1 cellular context compared by ENCODE assay signal in the genomic region with DNA sequence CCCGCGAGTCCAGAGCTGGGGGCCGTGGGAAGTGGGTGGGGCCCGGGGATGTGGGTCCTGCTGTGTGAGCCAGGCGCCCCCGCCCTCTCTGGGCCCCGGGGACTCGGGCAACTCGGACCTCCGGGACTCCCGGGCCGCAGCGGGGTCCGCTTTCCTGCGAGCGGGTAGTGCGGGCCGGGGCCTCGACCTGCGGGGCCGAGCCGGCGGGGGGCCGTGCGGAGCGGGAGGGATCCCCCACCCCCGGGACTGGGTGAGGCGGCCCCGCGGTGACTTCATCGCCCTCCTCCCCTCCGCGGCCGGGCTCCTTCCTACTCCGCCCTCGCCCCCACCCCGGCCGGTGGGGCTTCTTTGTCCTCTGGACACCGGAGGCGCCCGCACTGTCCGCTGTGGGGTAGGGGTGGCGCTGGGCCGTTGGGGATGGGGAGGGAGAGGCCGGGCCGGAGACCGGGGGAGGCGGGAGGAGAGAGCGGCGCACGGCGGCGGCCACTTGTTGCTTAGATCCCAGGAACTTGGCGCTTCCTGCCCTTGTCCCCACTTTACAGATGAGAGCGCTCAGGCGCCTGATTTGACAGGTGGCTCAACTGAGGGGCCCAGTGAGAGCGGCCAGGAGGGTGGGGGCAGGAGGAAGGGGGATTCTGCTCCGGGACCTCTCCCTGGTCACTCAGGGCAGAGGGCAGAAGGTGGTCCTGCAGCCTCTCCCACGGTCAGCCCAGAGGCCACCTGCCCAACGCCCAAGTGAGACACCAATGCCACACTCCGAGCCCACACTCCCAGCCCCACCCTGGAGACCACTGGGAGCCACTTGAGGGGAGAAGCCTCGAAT.
A peak's percentile ranks its signal among the peaks of the same experiment; 100 is the strongest.
TF ChIP-seq lines count a peak whose summit lies in the region.

No MANE protein-coding gene starts in this region.

TF ChIP-seq in HepG2, 621 proteins besides CTCF, POLR2A, EP300 and RAD21 (continued from another document and continues in another):
- TF ChIP-seq ZNF326 (CRISPR knock-in tag; IDR thresholded peaks at IDR 0.05; ENCODE audit: borderline replicate concordance) = no peak
- TF ChIP-seq, protein P1, sequence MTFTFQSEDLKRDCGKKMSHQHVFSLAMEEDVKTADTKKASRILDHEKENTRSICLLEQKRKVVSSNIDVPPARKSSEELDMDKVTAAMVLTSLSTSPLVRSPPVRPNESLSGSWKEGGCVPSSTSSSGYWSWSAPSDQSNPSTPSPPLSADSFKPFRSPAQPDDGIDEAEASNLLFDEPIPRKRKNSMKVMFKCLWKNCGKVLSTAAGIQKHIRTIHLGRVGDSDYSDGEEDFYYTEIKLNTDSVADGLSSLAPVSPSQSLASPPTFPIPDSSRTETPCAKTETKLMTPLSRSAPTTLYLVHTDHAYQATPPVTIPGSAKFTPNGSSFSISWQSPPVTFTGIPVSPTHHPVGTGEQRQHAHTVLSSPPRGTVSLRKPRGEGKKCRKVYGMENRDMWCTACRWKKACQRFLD (CRISPR knock-in tag; IDR thresholded peaks at IDR 0.05; ENCODE audit: borderline replicate concordance) = no peak
- no peak for TF ChIP-seq ZNF83 (CRISPR knock-in tag; IDR thresholded peaks at IDR 0.05; ENCODE audit: borderline replicate concordance)
- no peak for TF ChIP-seq MEF2D (CRISPR knock-in tag; IDR thresholded peaks at IDR 0.05)
- TF ChIP-seq HOXA3 (CRISPR knock-in tag; IDR thresholded peaks at IDR 0.05) = no peak
- TF ChIP-seq ZNF17 (CRISPR knock-in tag; IDR thresholded peaks at IDR 0.05) = no peak
- TF ChIP-seq ZNF256 (CRISPR knock-in tag; conservative IDR thresholded peaks at IDR 0.05) = no peak
- TF ChIP-seq, protein P2, sequence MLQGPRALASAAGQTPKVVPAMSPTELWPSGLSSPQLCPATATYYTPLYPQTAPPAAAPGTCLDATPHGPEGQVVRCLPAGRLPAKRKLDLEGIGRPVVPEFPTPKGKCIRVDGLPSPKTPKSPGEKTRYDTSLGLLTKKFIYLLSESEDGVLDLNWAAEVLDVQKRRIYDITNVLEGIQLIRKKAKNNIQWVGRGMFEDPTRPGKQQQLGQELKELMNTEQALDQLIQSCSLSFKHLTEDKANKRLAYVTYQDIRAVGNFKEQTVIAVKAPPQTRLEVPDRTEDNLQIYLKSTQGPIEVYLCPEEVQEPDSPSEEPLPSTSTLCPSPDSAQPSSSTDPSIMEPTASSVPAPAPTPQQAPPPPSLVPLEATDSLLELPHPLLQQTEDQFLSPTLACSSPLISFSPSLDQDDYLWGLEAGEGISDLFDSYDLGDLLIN (CRISPR knock-in tag; IDR thresholded peaks at IDR 0.05; ENCODE audit: borderline replicate concordance) = no peak
- no peak for TF ChIP-seq ZNF550 (CRISPR knock-in tag; IDR thresholded peaks at IDR 0.05; ENCODE audit: borderline replicate concordance)
- TF ChIP-seq, protein P3, sequence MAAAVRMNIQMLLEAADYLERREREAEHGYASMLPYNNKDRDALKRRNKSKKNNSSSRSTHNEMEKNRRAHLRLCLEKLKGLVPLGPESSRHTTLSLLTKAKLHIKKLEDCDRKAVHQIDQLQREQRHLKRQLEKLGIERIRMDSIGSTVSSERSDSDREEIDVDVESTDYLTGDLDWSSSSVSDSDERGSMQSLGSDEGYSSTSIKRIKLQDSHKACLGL (CRISPR knock-in tag; IDR thresholded peaks at IDR 0.05) = no peak
- no peak for TF ChIP-seq ATF7-NPFF (CRISPR knock-in tag; IDR thresholded peaks at IDR 0.05; ENCODE audit: low read depth)
- TF ChIP-seq ZNF160 (CRISPR knock-in tag; IDR thresholded peaks at IDR 0.05) = no peak
- TF ChIP-seq HDAC6 (IDR thresholded peaks at IDR 0.05; ENCODE audit: low read depth, low read length) = no peak
- TF ChIP-seq SOX6 (IDR thresholded peaks at IDR 0.05) = no peak
- TF ChIP-seq SOX6 (CRISPR knock-in tag; IDR thresholded peaks at IDR 0.05) = no peak
- TF ChIP-seq SUZ12 (IDR thresholded peaks at IDR 0.05; ENCODE audit: low read depth, low read length) = no peak
- no peak for TF ChIP-seq HNRNPK (IDR thresholded peaks at IDR 0.05; ENCODE audit: low read depth, low read length, poor library complexity, severe bottlenecking)
- TF ChIP-seq, protein P4, sequence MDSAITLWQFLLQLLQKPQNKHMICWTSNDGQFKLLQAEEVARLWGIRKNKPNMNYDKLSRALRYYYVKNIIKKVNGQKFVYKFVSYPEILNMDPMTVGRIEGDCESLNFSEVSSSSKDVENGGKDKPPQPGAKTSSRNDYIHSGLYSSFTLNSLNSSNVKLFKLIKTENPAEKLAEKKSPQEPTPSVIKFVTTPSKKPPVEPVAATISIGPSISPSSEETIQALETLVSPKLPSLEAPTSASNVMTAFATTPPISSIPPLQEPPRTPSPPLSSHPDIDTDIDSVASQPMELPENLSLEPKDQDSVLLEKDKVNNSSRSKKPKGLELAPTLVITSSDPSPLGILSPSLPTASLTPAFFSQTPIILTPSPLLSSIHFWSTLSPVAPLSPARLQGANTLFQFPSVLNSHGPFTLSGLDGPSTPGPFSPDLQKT (CRISPR knock-in tag; IDR thresholded peaks at IDR 0.05; ENCODE audit: borderline replicate concordance) = no peak
- TF ChIP-seq ZNF329 (CRISPR knock-in tag; IDR thresholded peaks at IDR 0.05; ENCODE audit: low read depth) = no peak
- 0 out of 2 replicates have a peak, but pooled peaks have one; percentile 12 for TF ChIP-seq ZFP36L1 (CRISPR knock-in tag; IDR thresholded peaks at IDR 0.05)
- no peak for TF ChIP-seq ZNF510 (CRISPR knock-in tag; IDR thresholded peaks at IDR 0.05; ENCODE audit: low read depth)
- TF ChIP-seq SAP130 (CRISPR knock-in tag; IDR thresholded peaks at IDR 0.05; ENCODE audit: low read depth) = peak; percentile 39
- TF ChIP-seq BORCS8-MEF2B (CRISPR knock-in tag; IDR thresholded peaks at IDR 0.05) = no peak
- TF ChIP-seq, protein P5, sequence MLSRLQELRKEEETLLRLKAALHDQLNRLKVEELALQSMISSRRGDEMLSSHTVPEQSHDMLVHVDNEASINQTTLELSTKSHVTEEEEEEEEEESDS (CRISPR knock-in tag; IDR thresholded peaks at IDR 0.05; ENCODE audit: borderline replicate concordance) = no peak
- no peak for TF ChIP-seq NFIC (IDR thresholded peaks at IDR 0.05; ENCODE audit: low read length)
- 0 out of 2 replicates have a peak, but pooled peaks have one; percentile 27 for TF ChIP-seq SMAD9 (CRISPR knock-in tag; IDR thresholded peaks at IDR 0.05)
- no peak for TF ChIP-seq ZNF20 (CRISPR knock-in tag; IDR thresholded peaks at IDR 0.05)
- no peak for TF ChIP-seq ZKSCAN1 (IDR thresholded peaks at IDR 0.05; ENCODE audit: low read length)
- TF ChIP-seq, protein P6, sequence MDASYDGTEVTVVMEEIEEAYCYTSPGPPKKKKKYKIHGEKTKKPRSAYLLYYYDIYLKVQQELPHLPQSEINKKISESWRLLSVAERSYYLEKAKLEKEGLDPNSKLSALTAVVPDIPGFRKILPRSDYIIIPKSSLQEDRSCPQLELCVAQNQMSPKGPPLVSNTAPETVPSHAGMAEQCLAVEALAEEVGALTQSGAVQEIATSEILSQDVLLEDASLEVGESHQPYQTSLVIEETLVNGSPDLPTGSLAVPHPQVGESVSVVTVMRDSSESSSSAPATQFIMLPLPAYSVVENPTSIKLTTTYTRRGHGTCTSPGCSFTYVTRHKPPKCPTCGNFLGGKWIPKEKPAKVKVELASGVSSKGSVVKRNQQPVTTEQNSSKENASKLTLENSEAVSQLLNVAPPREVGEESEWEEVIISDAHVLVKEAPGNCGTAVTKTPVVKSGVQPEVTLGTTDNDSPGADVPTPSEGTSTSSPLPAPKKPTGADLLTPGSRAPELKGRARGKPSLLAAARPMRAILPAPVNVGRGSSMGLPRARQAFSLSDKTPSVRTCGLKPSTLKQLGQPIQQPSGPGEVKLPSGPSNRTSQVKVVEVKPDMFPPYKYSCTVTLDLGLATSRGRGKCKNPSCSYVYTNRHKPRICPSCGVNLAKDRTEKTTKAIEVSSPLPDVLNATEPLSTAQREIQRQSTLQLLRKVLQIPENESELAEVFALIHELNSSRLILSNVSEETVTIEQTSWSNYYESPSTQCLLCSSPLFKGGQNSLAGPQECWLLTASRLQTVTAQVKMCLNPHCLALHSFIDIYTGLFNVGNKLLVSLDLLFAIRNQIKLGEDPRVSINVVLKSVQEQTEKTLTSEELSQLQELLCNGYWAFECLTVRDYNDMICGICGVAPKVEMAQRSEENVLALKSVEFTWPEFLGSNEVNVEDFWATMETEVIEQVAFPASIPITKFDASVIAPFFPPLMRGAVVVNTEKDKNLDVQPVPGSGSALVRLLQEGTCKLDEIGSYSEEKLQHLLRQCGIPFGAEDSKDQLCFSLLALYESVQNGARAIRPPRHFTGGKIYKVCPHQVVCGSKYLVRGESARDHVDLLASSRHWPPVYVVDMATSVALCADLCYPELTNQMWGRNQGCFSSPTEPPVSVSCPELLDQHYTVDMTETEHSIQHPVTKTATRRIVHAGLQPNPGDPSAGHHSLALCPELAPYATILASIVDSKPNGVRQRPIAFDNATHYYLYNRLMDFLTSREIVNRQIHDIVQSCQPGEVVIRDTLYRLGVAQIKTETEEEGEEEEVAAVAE (CRISPR knock-in tag; IDR thresholded peaks at IDR 0.05; ENCODE audit: borderline replicate concordance) = no peak
- TF ChIP-seq NKX3-1 (CRISPR knock-in tag; IDR thresholded peaks at IDR 0.05) = no peak
- peak; percentile 4; the same call in 1 of the 2 replicates for TF ChIP-seq TAF1 (CRISPR knock-in tag; IDR thresholded peaks at IDR 0.05)
- TF ChIP-seq ZNF709 (CRISPR knock-in tag; IDR thresholded peaks at IDR 0.05) = no peak
- TF ChIP-seq ZBTB38 (CRISPR knock-in tag; IDR thresholded peaks at IDR 0.05) = no peak
- no peak for TF ChIP-seq NFRKB (IDR thresholded peaks at IDR 0.05)
- TF ChIP-seq ZNF616 (CRISPR knock-in tag; IDR thresholded peaks at IDR 0.05; ENCODE audit: low read depth) = no peak
- TF ChIP-seq, protein P7, sequence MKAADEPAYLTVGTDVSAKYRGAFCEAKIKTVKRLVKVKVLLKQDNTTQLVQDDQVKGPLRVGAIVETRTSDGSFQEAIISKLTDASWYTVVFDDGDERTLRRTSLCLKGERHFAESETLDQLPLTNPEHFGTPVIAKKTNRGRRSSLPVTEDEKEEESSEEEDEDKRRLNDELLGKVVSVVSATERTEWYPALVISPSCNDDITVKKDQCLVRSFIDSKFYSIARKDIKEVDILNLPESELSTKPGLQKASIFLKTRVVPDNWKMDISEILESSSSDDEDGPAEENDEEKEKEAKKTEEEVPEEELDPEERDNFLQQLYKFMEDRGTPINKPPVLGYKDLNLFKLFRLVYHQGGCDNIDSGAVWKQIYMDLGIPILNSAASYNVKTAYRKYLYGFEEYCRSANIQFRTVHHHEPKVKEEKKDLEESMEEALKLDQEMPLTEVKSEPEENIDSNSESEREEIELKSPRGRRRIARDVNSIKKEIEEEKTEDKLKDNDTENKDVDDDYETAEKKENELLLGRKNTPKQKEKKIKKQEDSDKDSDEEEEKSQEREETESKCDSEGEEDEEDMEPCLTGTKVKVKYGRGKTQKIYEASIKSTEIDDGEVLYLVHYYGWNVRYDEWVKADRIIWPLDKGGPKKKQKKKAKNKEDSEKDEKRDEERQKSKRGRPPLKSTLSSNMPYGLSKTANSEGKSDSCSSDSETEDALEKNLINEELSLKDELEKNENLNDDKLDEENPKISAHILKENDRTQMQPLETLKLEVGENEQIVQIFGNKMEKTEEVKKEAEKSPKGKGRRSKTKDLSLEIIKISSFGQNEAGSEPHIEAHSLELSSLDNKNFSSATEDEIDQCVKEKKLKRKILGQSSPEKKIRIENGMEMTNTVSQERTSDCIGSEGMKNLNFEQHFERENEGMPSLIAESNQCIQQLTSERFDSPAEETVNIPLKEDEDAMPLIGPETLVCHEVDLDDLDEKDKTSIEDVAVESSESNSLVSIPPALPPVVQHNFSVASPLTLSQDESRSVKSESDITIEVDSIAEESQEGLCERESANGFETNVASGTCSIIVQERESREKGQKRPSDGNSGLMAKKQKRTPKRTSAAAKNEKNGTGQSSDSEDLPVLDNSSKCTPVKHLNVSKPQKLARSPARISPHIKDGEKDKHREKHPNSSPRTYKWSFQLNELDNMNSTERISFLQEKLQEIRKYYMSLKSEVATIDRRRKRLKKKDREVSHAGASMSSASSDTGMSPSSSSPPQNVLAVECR (CRISPR knock-in tag; IDR thresholded peaks at IDR 0.05; ENCODE audit: borderline replicate concordance) = no peak; the same call in 1 of the 2 replicates
- no peak for TF ChIP-seq RCOR2 (CRISPR knock-in tag; IDR thresholded peaks at IDR 0.05)
- TF ChIP-seq ZEB1 (IDR thresholded peaks at IDR 0.05; ENCODE audit: insufficient replicate concordance, low read depth) = no peak
- TF ChIP-seq ZBTB8A (CRISPR knock-in tag; IDR thresholded peaks at IDR 0.05; ENCODE audit: borderline replicate concordance, low read depth) = no peak
- TF ChIP-seq ZMYM3 (CRISPR knock-in tag; IDR thresholded peaks at IDR 0.05) = peak; percentile 54; the same call in 1 of the 2 replicates
- TF ChIP-seq ZMAT3 (CRISPR knock-in tag; conservative IDR thresholded peaks at IDR 0.05) = no peak
- TF ChIP-seq IKZF1 (IDR thresholded peaks at IDR 0.05) = no peak
- peak; percentile 40; the same call in 1 of the 2 replicates for TF ChIP-seq MEIS1 (CRISPR knock-in tag; IDR thresholded peaks at IDR 0.05; ENCODE audit: borderline replicate concordance)
- no peak for TF ChIP-seq ZNF430 (CRISPR knock-in tag; IDR thresholded peaks at IDR 0.05)
- no peak for TF ChIP-seq EZH2 (conservative IDR thresholded peaks at IDR 0.05; ENCODE audit: low read depth, low read length)
- TF ChIP-seq GTF3A (CRISPR knock-in tag; conservative IDR thresholded peaks at IDR 0.05) = no peak
- TF ChIP-seq IRX3 (CRISPR knock-in tag; IDR thresholded peaks at IDR 0.05; ENCODE audit: borderline replicate concordance, low read depth) = no peak
- TF ChIP-seq MXI1 (IDR thresholded peaks at IDR 0.05; ENCODE audit: borderline replicate concordance, low read depth, low read length) = no peak
- no peak for TF ChIP-seq CREM (IDR thresholded peaks at IDR 0.05)
- no peak for TF ChIP-seq CREM (CRISPR knock-in tag; IDR thresholded peaks at IDR 0.05)
- TF ChIP-seq, protein P8, sequence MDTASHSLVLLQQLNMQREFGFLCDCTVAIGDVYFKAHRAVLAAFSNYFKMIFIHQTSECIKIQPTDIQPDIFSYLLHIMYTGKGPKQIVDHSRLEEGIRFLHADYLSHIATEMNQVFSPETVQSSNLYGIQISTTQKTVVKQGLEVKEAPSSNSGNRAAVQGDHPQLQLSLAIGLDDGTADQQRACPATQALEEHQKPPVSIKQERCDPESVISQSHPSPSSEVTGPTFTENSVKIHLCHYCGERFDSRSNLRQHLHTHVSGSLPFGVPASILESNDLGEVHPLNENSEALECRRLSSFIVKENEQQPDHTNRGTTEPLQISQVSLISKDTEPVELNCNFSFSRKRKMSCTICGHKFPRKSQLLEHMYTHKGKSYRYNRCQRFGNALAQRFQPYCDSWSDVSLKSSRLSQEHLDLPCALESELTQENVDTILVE (CRISPR knock-in tag; IDR thresholded peaks at IDR 0.05) = 0 out of 2 replicates have a peak, but pooled peaks have one; percentile 13
- TF ChIP-seq MIER3 (CRISPR knock-in tag; IDR thresholded peaks at IDR 0.05; ENCODE audit: borderline replicate concordance) = no peak
- no peak for TF ChIP-seq ZNF33A (CRISPR knock-in tag; IDR thresholded peaks at IDR 0.05; ENCODE audit: borderline replicate concordance)
- no peak for TF ChIP-seq ELF4 (CRISPR knock-in tag; IDR thresholded peaks at IDR 0.05; ENCODE audit: borderline replicate concordance)
- no peak for TF ChIP-seq RBM39 (IDR thresholded peaks at IDR 0.05; ENCODE audit: low read depth, low read length, poor library complexity, severe bottlenecking)
- TF ChIP-seq AKAP8 (CRISPR knock-in tag; IDR thresholded peaks at IDR 0.05) = peak; percentile 44; the same call in 1 of the 2 replicates
